19 cellular contexts compared by ENCODE assay signal in the genomic region with DNA sequence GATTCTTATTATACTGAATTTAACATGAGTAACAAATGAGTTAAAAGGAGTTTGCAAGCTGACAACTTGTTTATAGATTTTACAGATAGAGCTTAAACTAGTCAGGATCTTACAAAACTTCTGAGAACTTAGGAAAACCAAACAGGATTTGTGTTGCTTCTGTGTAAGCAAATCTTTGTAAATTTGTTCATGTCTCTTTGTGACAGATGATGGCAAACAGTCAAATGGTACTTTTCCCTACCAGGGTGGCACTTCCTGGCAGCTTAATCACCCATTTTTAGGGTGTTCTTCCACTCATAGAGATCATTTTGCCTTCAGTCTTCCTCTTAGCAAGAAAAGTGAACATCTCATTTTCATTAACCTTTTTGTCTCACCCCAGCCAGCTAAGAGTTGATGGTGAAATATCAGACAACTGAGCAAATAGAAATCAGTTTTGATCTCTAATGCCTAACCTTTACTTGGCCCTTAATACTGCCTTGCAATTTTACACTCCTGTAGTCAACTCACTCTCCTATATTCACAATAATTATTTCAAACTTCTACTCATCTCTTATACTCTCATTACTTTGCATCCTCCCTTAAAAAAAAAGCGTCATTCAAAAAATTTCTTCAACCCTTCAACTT.
"Had no signal": no experiment of that assay in that cellular context is flagged by ENCODE, and none has a peak within 500 bp of the region (broad histone marks: within the 10 kb centered on the region; RNA-seq: fewer than 3 reads in every experiment).

No MANE protein-coding gene starts in this region.

- H3K4me1 ChIP-seq: colonic mucosa, gastroesophageal sphincter, left lung, prostate gland, right atrium auricular region had no signal

- H3K4me2 ChIP-seq: hepatocyte had no signal

- H3K9me3 ChIP-seq: colonic mucosa, gastroesophageal sphincter, left lung, prostate gland, right atrium auricular region had no signal

- H3K27me3 ChIP-seq: colonic mucosa, gastroesophageal sphincter, hepatocyte, left lung, right atrium auricular region had no signal

- H2AFZ ChIP-seq: hepatocyte had no signal

- H3K27ac ChIP-seq: colonic mucosa, gastroesophageal sphincter, hepatocyte, left lung, prostate gland, right atrium auricular region, skin epidermis had no signal

- H3K4me3 ChIP-seq: colonic mucosa, gastroesophageal sphincter, hepatocyte, left lung, prostate gland, right atrium auricular region, skin epidermis had no signal

- H3K36me3 ChIP-seq: colonic mucosa, gastroesophageal sphincter, left lung, prostate gland, right atrium auricular region had no signal

- ATAC-seq: activated CD8-positive, alpha-beta memory T cell treated with anti-CD3 and anti-CD28 coated beads, Interleukin-2, amount 10 ng/mL, durations not matched to agents 7 days and 5 days; gastroesophageal sphincter; left lung; stimulated activated naive CD8-positive, alpha-beta T cell treated with anti-CD3 and anti-CD28 coated beads, Interleukin-15, amount 100 ng/mL, for 72 hours had no signal

- H3K79me2 ChIP-seq: hepatocyte had no signal

- DNase-seq: activated CD4-positive, alpha-beta memory T cell treated with anti-CD3 and anti-CD28 coated beads, Interleukin-2, amount 10 ng/mL, durations not matched to agents 7 days and 5 days; activated CD4-positive, alpha-beta T cell treated with anti-CD3 and anti-CD28 coated beads for 48 hours; activated CD4-positive, CD25-positive, alpha-beta regulatory T cell; activated CD8-positive, alpha-beta memory T cell treated with anti-CD3 and anti-CD28 coated beads, Interleukin-2, amount 10 ng/mL, durations not matched to agents 7 days and 5 days; activated naive CD4-positive, alpha-beta T cell; aorta; colonic mucosa; kidney; left lung; mammary epithelial cell; nephron progenitor cell; stimulated activated CD4-positive, alpha-beta T cell treated with anti-CD3 and anti-CD28 coated beads, Interleukin-15, amount 100 ng/mL, for 24 hours; stimulated activated CD4-positive, alpha-beta T cell treated with anti-CD3 and anti-CD28 coated beads, Interleukin-2, amount 100 ng/mL, for 48 hours; stimulated activated naive CD8-positive, alpha-beta T cell treated with anti-CD3 and anti-CD28 coated beads, Interleukin-15, amount 100 ng/mL, for 72 hours had no signal
